ENCODE assay signal across 1 cellular context in the genomic region with DNA sequence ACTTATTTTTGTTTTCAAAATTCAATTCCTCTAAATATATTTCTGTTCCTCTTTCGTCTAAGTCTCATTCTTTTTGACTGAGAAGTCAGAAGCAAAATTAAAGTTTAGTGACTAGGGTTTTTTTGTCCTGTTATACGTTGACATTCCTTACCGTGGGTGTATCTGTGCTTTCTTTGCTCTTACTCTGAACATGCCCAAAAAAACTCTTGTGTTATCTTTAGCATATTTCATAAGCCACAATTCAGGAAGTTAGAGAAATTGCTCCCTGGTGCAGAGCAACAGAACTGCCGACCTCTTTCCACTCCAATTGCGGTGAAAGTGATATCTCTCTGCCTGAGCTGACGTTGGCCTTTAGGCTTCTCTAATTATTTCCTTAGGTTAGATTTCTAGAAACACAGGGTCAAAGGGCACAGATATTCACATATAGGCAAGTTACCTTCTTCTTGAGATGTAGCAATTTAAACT.
A peak's percentile ranks its signal among the peaks of the same experiment; 100 is the strongest.
TF ChIP-seq lines count a peak whose summit lies in the region.

No MANE protein-coding gene starts in this region.

TF ChIP-seq in GM12878, 131 proteins besides CTCF, POLR2A, EP300 and RAD21 (continued from another document and continues in another):
- TF ChIP-seq, protein P1, sequence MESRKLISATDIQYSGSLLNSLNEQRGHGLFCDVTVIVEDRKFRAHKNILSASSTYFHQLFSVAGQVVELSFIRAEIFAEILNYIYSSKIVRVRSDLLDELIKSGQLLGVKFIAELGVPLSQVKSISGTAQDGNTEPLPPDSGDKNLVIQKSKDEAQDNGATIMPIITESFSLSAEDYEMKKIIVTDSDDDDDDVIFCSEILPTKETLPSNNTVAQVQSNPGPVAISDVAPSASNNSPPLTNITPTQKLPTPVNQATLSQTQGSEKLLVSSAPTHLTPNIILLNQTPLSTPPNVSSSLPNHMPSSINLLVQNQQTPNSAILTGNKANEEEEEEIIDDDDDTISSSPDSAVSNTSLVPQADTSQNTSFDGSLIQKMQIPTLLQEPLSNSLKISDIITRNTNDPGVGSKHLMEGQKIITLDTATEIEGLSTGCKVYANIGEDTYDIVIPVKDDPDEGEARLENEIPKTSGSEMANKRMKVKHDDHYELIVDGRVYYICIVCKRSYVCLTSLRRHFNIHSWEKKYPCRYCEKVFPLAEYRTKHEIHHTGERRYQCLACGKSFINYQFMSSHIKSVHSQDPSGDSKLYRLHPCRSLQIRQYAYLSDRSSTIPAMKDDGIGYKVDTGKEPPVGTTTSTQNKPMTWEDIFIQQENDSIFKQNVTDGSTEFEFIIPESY (IDR thresholded peaks at IDR 0.05) = no peak
- no peak for TF ChIP-seq ZSCAN29 (IDR thresholded peaks at IDR 0.05)
- peak; percentile 45; the same call in 1 of the 2 replicates for TF ChIP-seq CREB1 (IDR thresholded peaks at IDR 0.05; ENCODE audit: low read depth)
- no peak for TF ChIP-seq EGR1 (IDR thresholded peaks at IDR 0.05; ENCODE audit: borderline replicate concordance in 1 of 2, low read depth in 2 of 2, low read length in 2 of 2)
- TF ChIP-seq, protein P2, sequence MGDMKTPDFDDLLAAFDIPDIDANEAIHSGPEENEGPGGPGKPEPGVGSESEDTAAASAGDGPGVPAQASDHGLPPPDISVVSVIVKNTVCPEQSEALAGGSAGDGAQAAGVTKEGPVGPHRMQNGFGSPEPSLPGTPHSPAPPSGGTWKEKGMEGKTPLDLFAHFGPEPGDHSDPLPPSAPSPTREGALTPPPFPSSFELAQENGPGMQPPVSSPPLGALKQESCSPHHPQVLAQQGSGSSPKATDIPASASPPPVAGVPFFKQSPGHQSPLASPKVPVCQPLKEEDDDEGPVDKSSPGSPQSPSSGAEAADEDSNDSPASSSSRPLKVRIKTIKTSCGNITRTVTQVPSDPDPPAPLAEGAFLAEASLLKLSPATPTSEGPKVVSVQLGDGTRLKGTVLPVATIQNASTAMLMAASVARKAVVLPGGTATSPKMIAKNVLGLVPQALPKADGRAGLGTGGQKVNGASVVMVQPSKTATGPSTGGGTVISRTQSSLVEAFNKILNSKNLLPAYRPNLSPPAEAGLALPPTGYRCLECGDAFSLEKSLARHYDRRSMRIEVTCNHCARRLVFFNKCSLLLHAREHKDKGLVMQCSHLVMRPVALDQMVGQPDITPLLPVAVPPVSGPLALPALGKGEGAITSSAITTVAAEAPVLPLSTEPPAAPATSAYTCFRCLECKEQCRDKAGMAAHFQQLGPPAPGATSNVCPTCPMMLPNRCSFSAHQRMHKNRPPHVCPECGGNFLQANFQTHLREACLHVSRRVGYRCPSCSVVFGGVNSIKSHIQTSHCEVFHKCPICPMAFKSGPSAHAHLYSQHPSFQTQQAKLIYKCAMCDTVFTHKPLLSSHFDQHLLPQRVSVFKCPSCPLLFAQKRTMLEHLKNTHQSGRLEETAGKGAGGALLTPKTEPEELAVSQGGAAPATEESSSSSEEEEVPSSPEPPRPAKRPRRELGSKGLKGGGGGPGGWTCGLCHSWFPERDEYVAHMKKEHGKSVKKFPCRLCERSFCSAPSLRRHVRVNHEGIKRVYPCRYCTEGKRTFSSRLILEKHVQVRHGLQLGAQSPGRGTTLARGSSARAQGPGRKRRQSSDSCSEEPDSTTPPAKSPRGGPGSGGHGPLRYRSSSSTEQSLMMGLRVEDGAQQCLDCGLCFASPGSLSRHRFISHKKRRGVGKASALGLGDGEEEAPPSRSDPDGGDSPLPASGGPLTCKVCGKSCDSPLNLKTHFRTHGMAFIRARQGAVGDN (IDR thresholded peaks at IDR 0.05) = peak; percentile 75
- no peak for TF ChIP-seq NFYA (IDR thresholded peaks at IDR 0.05; ENCODE audit: borderline replicate concordance, low read depth, low read length)
- TF ChIP-seq NR2C1 (IDR thresholded peaks at IDR 0.05) = peak; percentile 89
- TF ChIP-seq MEF2B (IDR thresholded peaks at IDR 0.05; ENCODE audit: partially characterized antibody, poor library complexity, severe bottlenecking) = peak; percentile 7
- no peak for TF ChIP-seq HDAC2 (IDR thresholded peaks at IDR 0.05)
- peak; percentile 50 for TF ChIP-seq TAF1 (IDR thresholded peaks at IDR 0.05; ENCODE audit: borderline replicate concordance, low read depth, low read length)
- no peak for TF ChIP-seq ATF3 (IDR thresholded peaks at IDR 0.05; ENCODE audit: borderline replicate concordance, extremely low read depth, low read depth, low read length)
- TF ChIP-seq SMAD5 (IDR thresholded peaks at IDR 0.05; ENCODE audit: low read depth) = no peak
- TF ChIP-seq RUNX3 (IDR thresholded peaks at IDR 0.05; ENCODE audit: low read length) = peak; percentile 91
- TF ChIP-seq NFIC (IDR thresholded peaks at IDR 0.05; ENCODE audit: low read depth, low read length) = peak; percentile 69
- no peak for TF ChIP-seq KDM1A (IDR thresholded peaks at IDR 0.05; ENCODE audit: borderline replicate concordance)
- peak; percentile 31; the same call in 1 of the 2 replicates for TF ChIP-seq CBFB (IDR thresholded peaks at IDR 0.05; ENCODE audit: low read depth)
- no peak for TF ChIP-seq MXI1 (IDR thresholded peaks at IDR 0.05; ENCODE audit: low read depth, low read length)
- TF ChIP-seq, protein P3, sequence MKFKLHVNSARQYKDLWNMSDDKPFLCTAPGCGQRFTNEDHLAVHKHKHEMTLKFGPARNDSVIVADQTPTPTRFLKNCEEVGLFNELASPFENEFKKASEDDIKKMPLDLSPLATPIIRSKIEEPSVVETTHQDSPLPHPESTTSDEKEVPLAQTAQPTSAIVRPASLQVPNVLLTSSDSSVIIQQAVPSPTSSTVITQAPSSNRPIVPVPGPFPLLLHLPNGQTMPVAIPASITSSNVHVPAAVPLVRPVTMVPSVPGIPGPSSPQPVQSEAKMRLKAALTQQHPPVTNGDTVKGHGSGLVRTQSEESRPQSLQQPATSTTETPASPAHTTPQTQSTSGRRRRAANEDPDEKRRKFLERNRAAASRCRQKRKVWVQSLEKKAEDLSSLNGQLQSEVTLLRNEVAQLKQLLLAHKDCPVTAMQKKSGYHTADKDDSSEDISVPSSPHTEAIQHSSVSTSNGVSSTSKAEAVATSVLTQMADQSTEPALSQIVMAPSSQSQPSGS (IDR thresholded peaks at IDR 0.05; ENCODE audit: low read length) = peak; percentile 68; the same call in 1 of the 2 replicates
- TF ChIP-seq, protein P4, sequence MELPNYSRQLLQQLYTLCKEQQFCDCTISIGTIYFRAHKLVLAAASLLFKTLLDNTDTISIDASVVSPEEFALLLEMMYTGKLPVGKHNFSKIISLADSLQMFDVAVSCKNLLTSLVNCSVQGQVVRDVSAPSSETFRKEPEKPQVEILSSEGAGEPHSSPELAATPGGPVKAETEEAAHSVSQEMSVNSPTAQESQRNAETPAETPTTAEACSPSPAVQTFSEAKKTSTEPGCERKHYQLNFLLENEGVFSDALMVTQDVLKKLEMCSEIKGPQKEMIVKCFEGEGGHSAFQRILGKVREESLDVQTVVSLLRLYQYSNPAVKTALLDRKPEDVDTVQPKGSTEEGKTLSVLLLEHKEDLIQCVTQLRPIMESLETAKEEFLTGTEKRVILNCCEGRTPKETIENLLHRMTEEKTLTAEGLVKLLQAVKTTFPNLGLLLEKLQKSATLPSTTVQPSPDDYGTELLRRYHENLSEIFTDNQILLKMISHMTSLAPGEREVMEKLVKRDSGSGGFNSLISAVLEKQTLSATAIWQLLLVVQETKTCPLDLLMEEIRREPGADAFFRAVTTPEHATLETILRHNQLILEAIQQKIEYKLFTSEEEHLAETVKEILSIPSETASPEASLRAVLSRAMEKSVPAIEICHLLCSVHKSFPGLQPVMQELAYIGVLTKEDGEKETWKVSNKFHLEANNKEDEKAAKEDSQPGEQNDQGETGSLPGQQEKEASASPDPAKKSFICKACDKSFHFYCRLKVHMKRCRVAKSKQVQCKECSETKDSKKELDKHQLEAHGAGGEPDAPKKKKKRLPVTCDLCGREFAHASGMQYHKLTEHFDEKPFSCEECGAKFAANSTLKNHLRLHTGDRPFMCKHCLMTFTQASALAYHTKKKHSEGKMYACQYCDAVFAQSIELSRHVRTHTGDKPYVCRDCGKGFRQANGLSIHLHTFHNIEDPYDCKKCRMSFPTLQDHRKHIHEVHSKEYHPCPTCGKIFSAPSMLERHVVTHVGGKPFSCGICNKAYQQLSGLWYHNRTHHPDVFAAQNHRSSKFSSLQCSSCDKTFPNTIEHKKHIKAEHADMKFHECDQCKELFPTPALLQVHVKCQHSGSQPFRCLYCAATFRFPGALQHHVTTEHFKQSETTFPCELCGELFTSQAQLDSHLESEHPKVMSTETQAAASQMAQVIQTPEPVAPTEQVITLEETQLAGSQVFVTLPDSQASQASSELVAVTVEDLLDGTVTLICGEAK (IDR thresholded peaks at IDR 0.05; ENCODE audit: borderline replicate concordance) = no peak; the same call in 1 of the 2 replicates
- TF ChIP-seq CHD1 (IDR thresholded peaks at IDR 0.05; ENCODE audit: low read depth, low read length) = no peak
- TF ChIP-seq SPI1 (IDR thresholded peaks at IDR 0.05; ENCODE audit: borderline replicate concordance, insufficient read depth, low read depth, low read length) = peak; percentile 78
- peak; percentile 97 for TF ChIP-seq NR2F1 (conservative IDR thresholded peaks at IDR 0.05)
- peak; percentile 67 for TF ChIP-seq EED (IDR thresholded peaks at IDR 0.05; ENCODE audit: low read depth)
- 0 out of 2 replicates have a peak, but pooled peaks have one; percentile 20 for TF ChIP-seq DPF2 (IDR thresholded peaks at IDR 0.05)
- TF ChIP-seq MTA2 (IDR thresholded peaks at IDR 0.05; ENCODE audit: low read depth) = peak; percentile 91
- TF ChIP-seq ZZZ3 (IDR thresholded peaks at IDR 0.05; ENCODE audit: control insufficient read depth, insufficient read length, low read depth) = no peak
- TF ChIP-seq, protein P5, sequence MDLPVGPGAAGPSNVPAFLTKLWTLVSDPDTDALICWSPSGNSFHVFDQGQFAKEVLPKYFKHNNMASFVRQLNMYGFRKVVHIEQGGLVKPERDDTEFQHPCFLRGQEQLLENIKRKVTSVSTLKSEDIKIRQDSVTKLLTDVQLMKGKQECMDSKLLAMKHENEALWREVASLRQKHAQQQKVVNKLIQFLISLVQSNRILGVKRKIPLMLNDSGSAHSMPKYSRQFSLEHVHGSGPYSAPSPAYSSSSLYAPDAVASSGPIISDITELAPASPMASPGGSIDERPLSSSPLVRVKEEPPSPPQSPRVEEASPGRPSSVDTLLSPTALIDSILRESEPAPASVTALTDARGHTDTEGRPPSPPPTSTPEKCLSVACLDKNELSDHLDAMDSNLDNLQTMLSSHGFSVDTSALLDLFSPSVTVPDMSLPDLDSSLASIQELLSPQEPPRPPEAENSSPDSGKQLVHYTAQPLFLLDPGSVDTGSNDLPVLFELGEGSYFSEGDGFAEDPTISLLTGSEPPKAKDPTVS (IDR thresholded peaks at IDR 0.05; ENCODE audit: low read depth, low read length) = no peak
- TF ChIP-seq, protein P6, sequence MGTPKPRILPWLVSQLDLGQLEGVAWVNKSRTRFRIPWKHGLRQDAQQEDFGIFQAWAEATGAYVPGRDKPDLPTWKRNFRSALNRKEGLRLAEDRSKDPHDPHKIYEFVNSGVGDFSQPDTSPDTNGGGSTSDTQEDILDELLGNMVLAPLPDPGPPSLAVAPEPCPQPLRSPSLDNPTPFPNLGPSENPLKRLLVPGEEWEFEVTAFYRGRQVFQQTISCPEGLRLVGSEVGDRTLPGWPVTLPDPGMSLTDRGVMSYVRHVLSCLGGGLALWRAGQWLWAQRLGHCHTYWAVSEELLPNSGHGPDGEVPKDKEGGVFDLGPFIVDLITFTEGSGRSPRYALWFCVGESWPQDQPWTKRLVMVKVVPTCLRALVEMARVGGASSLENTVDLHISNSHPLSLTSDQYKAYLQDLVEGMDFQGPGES (IDR thresholded peaks at IDR 0.05) = no peak
- peak; percentile 67 for TF ChIP-seq ATF7 (IDR thresholded peaks at IDR 0.05; ENCODE audit: low read depth)
- TF ChIP-seq IKZF2 (IDR thresholded peaks at IDR 0.05) = peak; percentile 93 to 96
- TF ChIP-seq CEBPB (IDR thresholded peaks at IDR 0.05; ENCODE audit: borderline replicate concordance in 1 of 2, low read depth in 2 of 2, low read length in 2 of 2) = 0 out of 4 replicates have a peak, but pooled peaks of 1 of the 2 experiments have one; percentile 59
- no peak for TF ChIP-seq RCOR1 (conservative IDR thresholded peaks at IDR 0.05; ENCODE audit: low read depth, low read length)
- TF ChIP-seq, protein P7, sequence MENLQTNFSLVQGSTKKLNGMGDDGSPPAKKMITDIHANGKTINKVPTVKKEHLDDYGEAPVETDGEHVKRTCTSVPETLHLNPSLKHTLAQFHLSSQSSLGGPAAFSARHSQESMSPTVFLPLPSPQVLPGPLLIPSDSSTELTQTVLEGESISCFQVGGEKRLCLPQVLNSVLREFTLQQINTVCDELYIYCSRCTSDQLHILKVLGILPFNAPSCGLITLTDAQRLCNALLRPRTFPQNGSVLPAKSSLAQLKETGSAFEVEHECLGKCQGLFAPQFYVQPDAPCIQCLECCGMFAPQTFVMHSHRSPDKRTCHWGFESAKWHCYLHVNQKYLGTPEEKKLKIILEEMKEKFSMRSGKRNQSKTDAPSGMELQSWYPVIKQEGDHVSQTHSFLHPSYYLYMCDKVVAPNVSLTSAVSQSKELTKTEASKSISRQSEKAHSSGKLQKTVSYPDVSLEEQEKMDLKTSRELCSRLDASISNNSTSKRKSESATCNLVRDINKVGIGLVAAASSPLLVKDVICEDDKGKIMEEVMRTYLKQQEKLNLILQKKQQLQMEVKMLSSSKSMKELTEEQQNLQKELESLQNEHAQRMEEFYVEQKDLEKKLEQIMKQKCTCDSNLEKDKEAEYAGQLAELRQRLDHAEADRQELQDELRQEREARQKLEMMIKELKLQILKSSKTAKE (IDR thresholded peaks at IDR 0.05; ENCODE audit: low read depth, poor library complexity, severe bottlenecking) = peak; percentile 48
- no peak for TF ChIP-seq YY1 (IDR thresholded peaks at IDR 0.05; ENCODE audit: low read depth, low read length)
- TF ChIP-seq KLF5 (IDR thresholded peaks at IDR 0.05; ENCODE audit: partially characterized antibody) = no peak
- TF ChIP-seq PAX8 (IDR thresholded peaks at IDR 0.05) = no peak
- TF ChIP-seq ZNF622 (IDR thresholded peaks at IDR 0.05) = no peak
- no peak for TF ChIP-seq TBL1XR1 (IDR thresholded peaks at IDR 0.05; ENCODE audit: low read depth, low read length)
- TF ChIP-seq CHD2 (IDR thresholded peaks at IDR 0.05; ENCODE audit: borderline replicate concordance, low read depth, low read length) = peak; percentile 16; the same call in 1 of the 2 replicates
- TF ChIP-seq USF1 (IDR thresholded peaks at IDR 0.05; ENCODE audit: borderline replicate concordance, extremely low read length, insufficient read depth, low read depth, low read length) = no peak
- TF ChIP-seq HCFC1 (IDR thresholded peaks at IDR 0.05; ENCODE audit: low read length) = no peak
- peak; percentile 15; the same call in 1 of the 2 replicates for TF ChIP-seq RAD51 (IDR thresholded peaks at IDR 0.05)
- no peak for TF ChIP-seq ETV6 (conservative IDR thresholded peaks at IDR 0.05 in 1 of 2, IDR thresholded peaks at IDR 0.05 in 1 of 2; ENCODE audit: borderline replicate concordance in 1 of 2, low read depth in 1 of 2)
- peak; percentile 91 for TF ChIP-seq IKZF1 (conservative IDR thresholded peaks at IDR 0.05)
- TF ChIP-seq SIX5 (IDR thresholded peaks at IDR 0.05; ENCODE audit: low read depth, low read length, severe bottlenecking) = no peak
- peak; percentile 31; the same call in 1 of the 2 replicates for TF ChIP-seq FOXM1 (IDR thresholded peaks at IDR 0.05; ENCODE audit: low read depth, low read length)
